Comparison of ENCODE assay signal across 1 cellular context in genomic region chr3:72447059-72447946, GRCh38.
TF ChIP-seq lines count a peak whose summit lies in the region.

No MANE protein-coding gene starts in this region.

TF ChIP-seq in HepG2, 621 proteins besides CTCF, POLR2A, EP300 and RAD21 (continued from another document and continues in another):
- TF ChIP-seq, protein P1, sequence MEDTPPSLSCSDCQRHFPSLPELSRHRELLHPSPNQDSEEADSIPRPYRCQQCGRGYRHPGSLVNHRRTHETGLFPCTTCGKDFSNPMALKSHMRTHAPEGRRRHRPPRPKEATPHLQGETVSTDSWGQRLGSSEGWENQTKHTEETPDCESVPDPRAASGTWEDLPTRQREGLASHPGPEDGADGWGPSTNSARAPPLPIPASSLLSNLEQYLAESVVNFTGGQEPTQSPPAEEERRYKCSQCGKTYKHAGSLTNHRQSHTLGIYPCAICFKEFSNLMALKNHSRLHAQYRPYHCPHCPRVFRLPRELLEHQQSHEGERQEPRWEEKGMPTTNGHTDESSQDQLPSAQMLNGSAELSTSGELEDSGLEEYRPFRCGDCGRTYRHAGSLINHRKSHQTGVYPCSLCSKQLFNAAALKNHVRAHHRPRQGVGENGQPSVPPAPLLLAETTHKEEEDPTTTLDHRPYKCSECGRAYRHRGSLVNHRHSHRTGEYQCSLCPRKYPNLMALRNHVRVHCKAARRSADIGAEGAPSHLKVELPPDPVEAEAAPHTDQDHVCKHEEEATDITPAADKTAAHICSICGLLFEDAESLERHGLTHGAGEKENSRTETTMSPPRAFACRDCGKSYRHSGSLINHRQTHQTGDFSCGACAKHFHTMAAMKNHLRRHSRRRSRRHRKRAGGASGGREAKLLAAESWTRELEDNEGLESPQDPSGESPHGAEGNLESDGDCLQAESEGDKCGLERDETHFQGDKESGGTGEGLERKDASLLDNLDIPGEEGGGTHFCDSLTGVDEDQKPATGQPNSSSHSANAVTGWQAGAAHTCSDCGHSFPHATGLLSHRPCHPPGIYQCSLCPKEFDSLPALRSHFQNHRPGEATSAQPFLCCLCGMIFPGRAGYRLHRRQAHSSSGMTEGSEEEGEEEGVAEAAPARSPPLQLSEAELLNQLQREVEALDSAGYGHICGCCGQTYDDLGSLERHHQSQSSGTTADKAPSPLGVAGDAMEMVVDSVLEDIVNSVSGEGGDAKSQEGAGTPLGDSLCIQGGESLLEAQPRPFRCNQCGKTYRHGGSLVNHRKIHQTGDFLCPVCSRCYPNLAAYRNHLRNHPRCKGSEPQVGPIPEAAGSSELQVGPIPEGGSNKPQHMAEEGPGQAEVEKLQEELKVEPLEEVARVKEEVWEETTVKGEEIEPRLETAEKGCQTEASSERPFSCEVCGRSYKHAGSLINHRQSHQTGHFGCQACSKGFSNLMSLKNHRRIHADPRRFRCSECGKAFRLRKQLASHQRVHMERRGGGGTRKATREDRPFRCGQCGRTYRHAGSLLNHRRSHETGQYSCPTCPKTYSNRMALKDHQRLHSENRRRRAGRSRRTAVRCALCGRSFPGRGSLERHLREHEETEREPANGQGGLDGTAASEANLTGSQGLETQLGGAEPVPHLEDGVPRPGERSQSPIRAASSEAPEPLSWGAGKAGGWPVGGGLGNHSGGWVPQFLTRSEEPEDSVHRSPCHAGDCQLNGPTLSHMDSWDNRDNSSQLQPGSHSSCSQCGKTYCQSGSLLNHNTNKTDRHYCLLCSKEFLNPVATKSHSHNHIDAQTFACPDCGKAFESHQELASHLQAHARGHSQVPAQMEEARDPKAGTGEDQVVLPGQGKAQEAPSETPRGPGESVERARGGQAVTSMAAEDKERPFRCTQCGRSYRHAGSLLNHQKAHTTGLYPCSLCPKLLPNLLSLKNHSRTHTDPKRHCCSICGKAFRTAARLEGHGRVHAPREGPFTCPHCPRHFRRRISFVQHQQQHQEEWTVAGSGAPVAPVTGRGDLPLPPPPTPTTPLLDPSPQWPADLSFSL (CRISPR knock-in tag; IDR thresholded peaks at IDR 0.05), result no peak
- no peak for TF ChIP-seq SMAD3 (CRISPR knock-in tag; IDR thresholded peaks at IDR 0.05)
- TF ChIP-seq ZNF235 (CRISPR knock-in tag; IDR thresholded peaks at IDR 0.05; ENCODE audit: borderline replicate concordance), result no peak
- no peak for TF ChIP-seq CHD2 (IDR thresholded peaks at IDR 0.05; ENCODE audit: low read depth, low read length)
- TF ChIP-seq HNF4G (IDR thresholded peaks at IDR 0.05; ENCODE audit: borderline replicate concordance, low read depth, low read length), result no peak
- TF ChIP-seq HNF4G (CRISPR knock-in tag; IDR thresholded peaks at IDR 0.05; ENCODE audit: borderline replicate concordance, low read depth), result no peak
- TF ChIP-seq ZNF550 (CRISPR knock-in tag; IDR thresholded peaks at IDR 0.05; ENCODE audit: borderline replicate concordance), result no peak
- TF ChIP-seq STAT6 (CRISPR knock-in tag; IDR thresholded peaks at IDR 0.05; ENCODE audit: borderline replicate concordance), result no peak
- TF ChIP-seq, protein P2, sequence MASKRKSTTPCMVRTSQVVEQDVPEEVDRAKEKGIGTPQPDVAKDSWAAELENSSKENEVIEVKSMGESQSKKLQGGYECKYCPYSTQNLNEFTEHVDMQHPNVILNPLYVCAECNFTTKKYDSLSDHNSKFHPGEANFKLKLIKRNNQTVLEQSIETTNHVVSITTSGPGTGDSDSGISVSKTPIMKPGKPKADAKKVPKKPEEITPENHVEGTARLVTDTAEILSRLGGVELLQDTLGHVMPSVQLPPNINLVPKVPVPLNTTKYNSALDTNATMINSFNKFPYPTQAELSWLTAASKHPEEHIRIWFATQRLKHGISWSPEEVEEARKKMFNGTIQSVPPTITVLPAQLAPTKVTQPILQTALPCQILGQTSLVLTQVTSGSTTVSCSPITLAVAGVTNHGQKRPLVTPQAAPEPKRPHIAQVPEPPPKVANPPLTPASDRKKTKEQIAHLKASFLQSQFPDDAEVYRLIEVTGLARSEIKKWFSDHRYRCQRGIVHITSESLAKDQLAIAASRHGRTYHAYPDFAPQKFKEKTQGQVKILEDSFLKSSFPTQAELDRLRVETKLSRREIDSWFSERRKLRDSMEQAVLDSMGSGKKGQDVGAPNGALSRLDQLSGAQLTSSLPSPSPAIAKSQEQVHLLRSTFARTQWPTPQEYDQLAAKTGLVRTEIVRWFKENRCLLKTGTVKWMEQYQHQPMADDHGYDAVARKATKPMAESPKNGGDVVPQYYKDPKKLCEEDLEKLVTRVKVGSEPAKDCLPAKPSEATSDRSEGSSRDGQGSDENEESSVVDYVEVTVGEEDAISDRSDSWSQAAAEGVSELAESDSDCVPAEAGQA (IDR thresholded peaks at IDR 0.05; ENCODE audit: low read depth), result no peak
- TF ChIP-seq, protein P2 (CRISPR knock-in tag; IDR thresholded peaks at IDR 0.05; ENCODE audit: borderline replicate concordance), result peak; percentile 95
- TF ChIP-seq ZFP82 (CRISPR knock-in tag; IDR thresholded peaks at IDR 0.05; ENCODE audit: borderline replicate concordance), result peak; percentile 62; the same call in 1 of the 2 replicates
- no peak for TF ChIP-seq ZNF383 (CRISPR knock-in tag; IDR thresholded peaks at IDR 0.05; ENCODE audit: borderline replicate concordance)
- TF ChIP-seq, protein P3, sequence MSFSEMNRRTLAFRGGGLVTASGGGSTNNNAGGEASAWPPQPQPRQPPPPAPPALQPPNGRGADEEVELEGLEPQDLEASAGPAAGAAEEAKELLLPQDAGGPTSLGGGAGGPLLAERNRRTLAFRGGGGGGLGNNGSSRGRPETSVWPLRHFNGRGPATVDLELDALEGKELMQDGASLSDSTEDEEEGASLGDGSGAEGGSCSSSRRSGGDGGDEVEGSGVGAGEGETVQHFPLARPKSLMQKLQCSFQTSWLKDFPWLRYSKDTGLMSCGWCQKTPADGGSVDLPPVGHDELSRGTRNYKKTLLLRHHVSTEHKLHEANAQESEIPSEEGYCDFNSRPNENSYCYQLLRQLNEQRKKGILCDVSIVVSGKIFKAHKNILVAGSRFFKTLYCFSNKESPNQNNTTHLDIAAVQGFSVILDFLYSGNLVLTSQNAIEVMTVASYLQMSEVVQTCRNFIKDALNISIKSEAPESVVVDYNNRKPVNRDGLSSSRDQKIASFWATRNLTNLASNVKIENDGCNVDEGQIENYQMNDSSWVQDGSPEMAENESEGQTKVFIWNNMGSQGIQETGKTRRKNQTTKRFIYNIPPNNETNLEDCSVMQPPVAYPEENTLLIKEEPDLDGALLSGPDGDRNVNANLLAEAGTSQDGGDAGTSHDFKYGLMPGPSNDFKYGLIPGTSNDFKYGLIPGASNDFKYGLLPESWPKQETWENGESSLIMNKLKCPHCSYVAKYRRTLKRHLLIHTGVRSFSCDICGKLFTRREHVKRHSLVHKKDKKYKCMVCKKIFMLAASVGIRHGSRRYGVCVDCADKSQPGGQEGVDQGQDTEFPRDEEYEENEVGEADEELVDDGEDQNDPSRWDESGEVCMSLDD (CRISPR knock-in tag; IDR thresholded peaks at IDR 0.05; ENCODE audit: borderline replicate concordance), result no peak
- TF ChIP-seq ATF2 (CRISPR knock-in tag; IDR thresholded peaks at IDR 0.05), result no peak
- TF ChIP-seq SIN3A (IDR thresholded peaks at IDR 0.05; ENCODE audit: borderline replicate concordance, low read depth, low read length), result no peak
- no peak for TF ChIP-seq KDM2A (CRISPR knock-in tag; IDR thresholded peaks at IDR 0.05; ENCODE audit: borderline replicate concordance, low read depth)
- no peak for TF ChIP-seq NAIF1 (CRISPR knock-in tag; IDR thresholded peaks at IDR 0.05; ENCODE audit: borderline replicate concordance)
- no peak for TF ChIP-seq TSC22D2 (CRISPR knock-in tag; IDR thresholded peaks at IDR 0.05; ENCODE audit: borderline replicate concordance)
- no peak for TF ChIP-seq HDAC1 (CRISPR knock-in tag; IDR thresholded peaks at IDR 0.05)
- TF ChIP-seq, protein P4, sequence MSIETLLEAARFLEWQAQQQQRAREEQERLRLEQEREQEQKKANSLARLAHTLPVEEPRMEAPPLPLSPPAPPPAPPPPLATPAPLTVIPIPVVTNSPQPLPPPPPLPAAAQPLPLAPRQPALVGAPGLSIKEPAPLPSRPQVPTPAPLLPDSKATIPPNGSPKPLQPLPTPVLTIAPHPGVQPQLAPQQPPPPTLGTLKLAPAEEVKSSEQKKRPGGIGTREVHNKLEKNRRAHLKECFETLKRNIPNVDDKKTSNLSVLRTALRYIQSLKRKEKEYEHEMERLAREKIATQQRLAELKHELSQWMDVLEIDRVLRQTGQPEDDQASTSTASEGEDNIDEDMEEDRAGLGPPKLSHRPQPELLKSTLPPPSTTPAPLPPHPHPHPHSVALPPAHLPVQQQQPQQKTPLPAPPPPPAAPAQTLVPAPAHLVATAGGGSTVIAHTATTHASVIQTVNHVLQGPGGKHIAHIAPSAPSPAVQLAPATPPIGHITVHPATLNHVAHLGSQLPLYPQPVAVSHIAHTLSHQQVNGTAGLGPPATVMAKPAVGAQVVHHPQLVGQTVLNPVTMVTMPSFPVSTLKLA (IDR thresholded peaks at IDR 0.05), result no peak
- TF ChIP-seq RBAK (CRISPR knock-in tag; IDR thresholded peaks at IDR 0.05), result no peak
- TF ChIP-seq ZNF83 (CRISPR knock-in tag; IDR thresholded peaks at IDR 0.05; ENCODE audit: borderline replicate concordance), result no peak
- no peak for TF ChIP-seq CEBPB (IDR thresholded peaks at IDR 0.05; ENCODE audit: borderline replicate concordance, low read depth, low read length)
- TF ChIP-seq AKAP8 (CRISPR knock-in tag; IDR thresholded peaks at IDR 0.05), result no peak
- 0 out of 2 replicates have a peak, but pooled peaks have one; percentile 46 for TF ChIP-seq ZFP90 (CRISPR knock-in tag; IDR thresholded peaks at IDR 0.05; ENCODE audit: borderline replicate concordance)
- TF ChIP-seq PRDM10 (CRISPR knock-in tag; IDR thresholded peaks at IDR 0.05; ENCODE audit: low read depth), result no peak
